6 cellular contexts compared by ENCODE assay signal in the genomic region with DNA sequence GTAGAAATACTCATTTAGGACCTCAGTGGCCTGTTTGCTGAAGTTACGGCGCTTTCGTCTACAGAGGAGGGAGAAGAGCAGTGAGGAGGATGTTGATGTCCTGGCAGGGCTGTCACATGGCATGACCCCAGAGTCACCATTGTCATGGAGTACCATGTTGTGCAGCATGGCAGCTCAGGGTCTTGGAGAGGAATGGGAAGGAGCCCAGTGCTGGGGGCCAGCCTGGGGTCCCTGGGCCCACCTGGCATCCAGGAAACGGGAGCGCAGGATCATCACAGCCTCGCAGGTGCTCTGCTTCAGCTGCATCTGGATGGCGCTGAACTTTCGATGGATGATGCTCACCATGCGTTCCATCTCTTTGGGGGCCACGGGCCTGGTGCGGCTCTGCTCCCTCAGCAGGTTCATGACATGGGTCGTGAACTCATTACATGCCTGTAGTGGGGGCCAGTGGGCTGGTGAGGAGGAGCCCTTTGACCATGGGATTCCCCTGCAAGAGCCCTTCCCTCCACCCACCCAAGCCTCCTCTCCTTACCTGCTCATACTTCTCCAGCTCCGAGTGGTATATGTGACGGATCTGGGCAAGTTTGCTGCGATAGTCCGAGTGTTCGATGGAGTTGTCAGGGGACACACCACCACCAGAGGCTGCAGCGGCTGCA. TPM values are rescaled to one million over a fixed set of nuclear protein-coding genes. Genes with fewer than 3 reads are reported as not detected.
DNase-seq lines count a peak whose midpoint lies in the region; FAIRE-seq and TF ChIP-seq lines count a peak whose summit lies in the region.
"Not testable (repeated sequence)": the region's sequence is repeated elsewhere in the genome, so short reads cannot be mapped to it uniquely, and the experiment has no call there.

No MANE protein-coding gene starts in this region.

- TF ChIP-seq EP300 in neural cell (conservative IDR thresholded peaks at IDR 0.05; ENCODE audit: poor library complexity, severe bottlenecking); suprapubic skin (IDR thresholded peaks at IDR 0.05): not testable (repeated sequence)

- DNase-seq in Calu3; astrocyte (ENCODE audit: low read depth); fibroblast of pulmonary artery (ENCODE audit: low read depth); suprapubic skin (ENCODE audit: low spot score in 2 of 2): not testable (repeated sequence)

- not testable (repeated sequence) for H2AFZ ChIP-seq in astrocyte (ENCODE audit: low read depth, low read length); neural cell (ENCODE audit: low read depth, low read length)

- H3K79me2 ChIP-seq in astrocyte (ENCODE audit: insufficient read depth, low read length) (peaks cover 38% of the 10 kb centered on the region), neural cell (replicated peaks; ENCODE audit: insufficient read depth, low read length) (peaks cover 17% of the 10 kb centered on the region)

- not testable (repeated sequence) for H3K27ac ChIP-seq in astrocyte (ENCODE audit: low read depth, low read length); neural cell (ENCODE audit: low read length)
- peak overlapping the region; percentile 89 for H3K27ac ChIP-seq in suprapubic skin

- peak overlapping the region; percentile 100 for H3K4me2 ChIP-seq in astrocyte (ENCODE audit: low read length)
- not testable (repeated sequence) for H3K4me2 ChIP-seq in neural cell (ENCODE audit: low read length)

- CTCF ChIA-PET in Calu3 (lab: Charles Lee), result interaction anchor here (1.5 kb wide), 1 partner anchor 69 kb away, joined by 5 read pairs; no protein-coding TSS in a partner anchor

- TF ChIP-seq RAD21 in neural cell (conservative IDR thresholded peaks at IDR 0.05), result not testable (repeated sequence)

- not testable (repeated sequence) for H3K9me2 ChIP-seq in neural cell (ENCODE audit: insufficient read depth, low read length)

- H3K4me1 ChIP-seq in astrocyte (ENCODE audit: insufficient read depth, low read length), result peaks cover 24% of the 10 kb centered on the region
- peaks cover 68% of the 10 kb centered on the region for H3K4me1 ChIP-seq in suprapubic skin

- FAIRE-seq in astrocyte (lab: Jason Lieb, UNC), result not testable (repeated sequence)

- not testable (repeated sequence) for TF ChIP-seq CTCF in Calu3 (IDR thresholded peaks at IDR 0.05; ENCODE audit: unreplicated experiment); astrocyte (IDR thresholded peaks at IDR 0.05; ENCODE audit: insufficient read depth, low read depth, low read length); fibroblast of pulmonary artery (IDR thresholded peaks at IDR 0.05; ENCODE audit: low read length, missing control alignments); neural cell (IDR thresholded peaks at IDR 0.05; ENCODE audit: poor library complexity, severe bottlenecking); suprapubic skin (IDR thresholded peaks at IDR 0.05)

- WGBS in suprapubic skin, result 94% methylated on average over 3 of the region's 18 CpGs

- intact Hi-C loops in Calu3 (cut with micrococcal nuclease; ENCODE audit: unreplicated experiment), result not testable (repeated sequence)

- H3K27ac Mint-ChIP-seq in Calu3 (ENCODE audit: unreplicated experiment), result peak overlapping the region; percentile 55
- peak overlapping the region; percentile 71 for H3K27ac Mint-ChIP-seq in T-helper 1 cell treated with Interleukin-12 subunit alpha and Interleukin-12 subunit beta and Interleukin-4 antibody, amounts not matched to agents 30 μg/mL and 1 μg/mL, for 36 hours
- H3K27ac Mint-ChIP-seq in astrocyte (ENCODE audit: unreplicated experiment), result not testable (repeated sequence)

- H3K36me3 ChIP-seq in astrocyte (ENCODE audit: insufficient read depth, low read length) (peaks cover 14% of the 10 kb centered on the region), suprapubic skin (peaks cover 29% of the 10 kb centered on the region)
- not testable (repeated sequence) for H3K36me3 ChIP-seq in neural cell (ENCODE audit: insufficient read depth, low read length)

- not testable (repeated sequence) for TF ChIP-seq POLR2A in suprapubic skin (IDR thresholded peaks at IDR 0.05)

- H3F3A ChIP-seq in neural cell (ENCODE audit: insufficient read depth, low read length, poor library complexity, severe bottlenecking), result not testable (repeated sequence)

- H3K9ac ChIP-seq in astrocyte (ENCODE audit: low read length), result peak overlapping the region; percentile 93
- H3K9ac ChIP-seq in neural cell (ENCODE audit: low read length), result not testable (repeated sequence)

- not testable (repeated sequence) for H3K27me3 Mint-ChIP-seq in Calu3 (ENCODE audit: unreplicated experiment); T-helper 1 cell treated with Interleukin-12 subunit alpha and Interleukin-12 subunit beta and Interleukin-4 antibody, amounts not matched to agents 30 μg/mL and 1 μg/mL, for 36 hours (ENCODE audit: low read depth); astrocyte (ENCODE audit: low read depth, unreplicated experiment)

- H4K20me1 ChIP-seq in astrocyte (ENCODE audit: insufficient read depth, low read length); neural cell (ENCODE audit: insufficient read depth): not testable (repeated sequence)

- not testable (repeated sequence) for H3K9me3 ChIP-seq in astrocyte (ENCODE audit: insufficient read depth, low read depth, low read length); neural cell (ENCODE audit: low read length); suprapubic skin

- not testable (repeated sequence) for BruUV-seq in Calu3 (replicated peaks; lab: Mats Ljungman, UMichigan)

- peaks cover 82% of the 10 kb centered on the region for H3K36me3 Mint-ChIP-seq in Calu3 (ENCODE audit: insufficient read depth, unreplicated experiment)
- H3K36me3 Mint-ChIP-seq in T-helper 1 cell treated with Interleukin-12 subunit alpha and Interleukin-12 subunit beta and Interleukin-4 antibody, amounts not matched to agents 30 μg/mL and 1 μg/mL, for 36 hours (ENCODE audit: low read depth), result peaks cover 58% of the 10 kb centered on the region
- H3K36me3 Mint-ChIP-seq in astrocyte (ENCODE audit: low read depth, unreplicated experiment), result peaks cover 18% of the 10 kb centered on the region

- H3K4me3 Mint-ChIP-seq in Calu3 (ENCODE audit: low read depth, unreplicated experiment), result peak overlapping the region; percentile 15
- H3K4me3 Mint-ChIP-seq in T-helper 1 cell treated with Interleukin-12 subunit alpha and Interleukin-12 subunit beta and Interleukin-4 antibody, amounts not matched to agents 30 μg/mL and 1 μg/mL, for 36 hours, result peak overlapping the region; percentile 46
- H3K4me3 Mint-ChIP-seq in astrocyte (ENCODE audit: unreplicated experiment), result peak overlapping the region; percentile 95

- peaks cover 22% of the 10 kb centered on the region for H3K4me1 Mint-ChIP-seq in Calu3 (ENCODE audit: low read depth, unreplicated experiment)
- H3K4me1 Mint-ChIP-seq in T-helper 1 cell treated with Interleukin-12 subunit alpha and Interleukin-12 subunit beta and Interleukin-4 antibody, amounts not matched to agents 30 μg/mL and 1 μg/mL, for 36 hours (ENCODE audit: low read depth), result peaks cover 28% of the 10 kb centered on the region
- peaks cover 35% of the 10 kb centered on the region for H3K4me1 Mint-ChIP-seq in astrocyte (ENCODE audit: low read depth, unreplicated experiment)

- not testable (repeated sequence) for H3K9me3 Mint-ChIP-seq in Calu3 (ENCODE audit: low read depth, unreplicated experiment); T-helper 1 cell treated with Interleukin-12 subunit alpha and Interleukin-12 subunit beta and Interleukin-4 antibody, amounts not matched to agents 30 μg/mL and 1 μg/mL, for 36 hours; astrocyte (ENCODE audit: unreplicated experiment)

- not testable (repeated sequence) for H3K27me3 ChIP-seq in astrocyte (ENCODE audit: insufficient read depth, low read length); neural cell (ENCODE audit: insufficient read depth, low read depth, low read length); suprapubic skin

- H3K4me3 ChIP-seq in astrocyte (ENCODE audit: insufficient read depth, low read depth, low read length) (peak overlapping the region; percentile 74), fibroblast of pulmonary artery (replicated peaks; ENCODE audit: low read depth, low read length) (peak overlapping the region; percentile 82), neural cell (ENCODE audit: low read length) (peak overlapping the region; percentile 75), suprapubic skin (peak overlapping the region; percentile 61)

RNA-seq across cellular contexts. Expression of gene PBX2, which starts 2.1 kb away (rescaled TPM):
- total RNA-seq in Calu3 (2022), result 122 and 141 TPM in 2 replicates
- 80.7 and 83.7 TPM in 2 replicates for total RNA-seq in astrocyte
- 53.2 and 78.7 TPM in 2 replicates for polyA plus RNA-seq in neural cell
- 83.3 and 91.3 TPM in 2 replicates for polyA minus RNA-seq in neural cell
- 10 to 100 TPM; 51.0 to 84.7 (median 63.8) TPM for total RNA-seq in suprapubic skin

RNA-seq across cellular contexts. Expression of gene AGER, which starts 3.8 kb away (rescaled TPM):
- total RNA-seq in Calu3 (2022) (14.3 and 14.4 TPM in 2 replicates), astrocyte (7.5 and 9.9 TPM in 2 replicates), suprapubic skin (1 to 10 TPM in 3 of 4 donors, not detected in 1; 1.5 to 9.9 (median 4.8) TPM)
- 7.2 and 7.5 TPM in 2 replicates for polyA plus RNA-seq in neural cell
- 0.49 and 1.0 TPM in 2 replicates for polyA minus RNA-seq in neural cell

RNA-seq across cellular contexts. Expression of gene GPSM3, which starts 4.6 kb away (rescaled TPM):
- total RNA-seq in Calu3 (2022), result 6.2 and 6.3 TPM in 2 replicates
- total RNA-seq in astrocyte, result 9.6 and 10.2 TPM in 2 replicates
- 0.88 and 1.2 TPM in 2 replicates for polyA plus RNA-seq in neural cell
- polyA minus RNA-seq in neural cell, result not detected in 2 replicates
- 1 to 10 TPM; 4.8 to 5.5 (median 5.1) TPM for total RNA-seq in suprapubic skin

RNA-seq across cellular contexts. Expression of gene RNF5, which starts 9.6 kb away (rescaled TPM):
- 85.4 and 89.6 TPM in 2 replicates for total RNA-seq in Calu3 (2022)
- 59.0 and 60.0 TPM in 2 replicates for total RNA-seq in astrocyte
- polyA plus RNA-seq in neural cell, result 342 and 369 TPM in 2 replicates
- 130 and 154 TPM in 2 replicates for polyA minus RNA-seq in neural cell
- 10 to 100 TPM; 55.7 to 73.0 (median 63.4) TPM for total RNA-seq in suprapubic skin

RNA-seq across cellular contexts. Expression of gene AGPAT1, which starts 12.0 kb away (rescaled TPM):
- total RNA-seq in Calu3 (2022), result 138 and 139 TPM in 2 replicates
- total RNA-seq in astrocyte, result 94.8 and 98.1 TPM in 2 replicates
- 24.7 and 28.4 TPM in 2 replicates for polyA plus RNA-seq in neural cell
- 25.1 and 29.4 TPM in 2 replicates for polyA minus RNA-seq in neural cell
- 10 to 100 TPM; 30.4 to 68.9 (median 42.6) TPM for total RNA-seq in suprapubic skin

Comparison
In these comparisons a context has a peak if more than half of its experiments do, and no peak if none do; other contexts are left out.
1. H3K4me3 Mint-ChIP-seq: peak in every context shown above with its lines; median percentile 95 in astrocyte; 46 in T-helper 1 cell treated with Interleukin-12 subunit alpha and Interleukin-12 subunit beta and Interleukin-4 antibody, amounts not matched to agents 30 μg/mL and 1 μg/mL, for 36 hours; 15 in Calu3.